ENCODE assay signal across 15 cellular contexts in genomic region chr5:90297045-90297764, GRCh38.
"Had no signal": no experiment of that assay in that cellular context is flagged by ENCODE, and none has a peak within 500 bp of the region (broad histone marks: within the 10 kb centered on the region; RNA-seq: fewer than 3 reads in every experiment).

No MANE protein-coding gene starts in this region.

- H3K4me3 Mint-ChIP-seq: natural killer cell treated with Interleukin-12 subunit alpha and Interleukin-12 subunit beta and Interleukin-15 and Interleukin-18, amount 100 ng/mL, for 72 hours; stimulated activated naive B cell treated with anti-CD40 and anti-IgM and Interleukin-4, amounts not matched to agents 10 μg/mL and 1 μg/mL and 100 μg/mL, for 72 hours had no signal

- H3K27ac ChIP-seq: gastroesophageal sphincter, left ventricle myocardium inferior, right atrium auricular region, thyroid gland had no signal

- H3K4me3 ChIP-seq: gastroesophageal sphincter, left ventricle myocardium inferior, right atrium auricular region, thyroid gland had no signal

- H3K4me1 ChIP-seq: gastroesophageal sphincter, left ventricle myocardium inferior, right atrium auricular region, thyroid gland had no signal

- H3K36me3 Mint-ChIP-seq: natural killer cell treated with Interleukin-12 subunit alpha and Interleukin-12 subunit beta and Interleukin-15 and Interleukin-18, amount 100 ng/mL, for 72 hours; stimulated activated naive B cell treated with anti-CD40 and anti-IgM and Interleukin-4, amounts not matched to agents 10 μg/mL and 1 μg/mL and 100 μg/mL, for 72 hours had no signal

- H3K27me3 ChIP-seq: gastroesophageal sphincter, right atrium auricular region, thyroid gland had no signal

- FAIRE-seq: astrocyte, colon, endometrium had no signal

- DNase-seq: activated CD4-positive, alpha-beta T cell treated with anti-CD3 and anti-CD28 coated beads, Interleukin-2, amount 50 U/mL, for 4 hours; activated CD4-positive, CD25-positive, alpha-beta regulatory T cell treated with anti-CD3 and anti-CD28 coated beads, Interleukin-2, amount 50 U/mL, for 72 hours; activated naive CD4-positive, alpha-beta T cell treated with anti-CD3 and anti-CD28 coated beads, Interleukin-2, amount 50 U/mL, for 16 hours; left ventricle myocardium inferior; occipital lobe; stimulated activated CD4-positive, alpha-beta T cell treated with anti-CD3 and anti-CD28 coated beads, Interleukin-4, amount 100 ng/mL, for 1 hour; stimulated activated naive B cell treated with anti-CD40 and anti-IgM and Interleukin-4, amounts not matched to agents 10 μg/mL and 1 μg/mL and 100 μg/mL, for 72 hours; T-helper 9 cell; thyroid gland had no signal

- H3K27ac Mint-ChIP-seq: natural killer cell treated with Interleukin-12 subunit alpha and Interleukin-12 subunit beta and Interleukin-15 and Interleukin-18, amount 100 ng/mL, for 72 hours; stimulated activated naive B cell treated with anti-CD40 and anti-IgM and Interleukin-4, amounts not matched to agents 10 μg/mL and 1 μg/mL and 100 μg/mL, for 72 hours had no signal

- H3K36me3 ChIP-seq: gastroesophageal sphincter, left ventricle myocardium inferior, right atrium auricular region, thyroid gland had no signal

- ATAC-seq: gastroesophageal sphincter; natural killer cell treated with Interleukin-12 subunit alpha and Interleukin-12 subunit beta and Interleukin-15 and Interleukin-18, amount 100 ng/mL, for 72 hours; stimulated activated naive B cell treated with anti-CD40 and anti-IgM and Interleukin-4, amounts not matched to agents 10 μg/mL and 1 μg/mL and 100 μg/mL, for 72 hours had no signal

- H3K9me3 ChIP-seq: gastroesophageal sphincter, left ventricle myocardium inferior, right atrium auricular region, thyroid gland had no signal

- H3K9me3 Mint-ChIP-seq: natural killer cell treated with Interleukin-12 subunit alpha and Interleukin-12 subunit beta and Interleukin-15 and Interleukin-18, amount 100 ng/mL, for 72 hours; stimulated activated naive B cell treated with anti-CD40 and anti-IgM and Interleukin-4, amounts not matched to agents 10 μg/mL and 1 μg/mL and 100 μg/mL, for 72 hours had no signal
